1 cellular context compared by ENCODE assay signal in genomic region chr3:127574880-127575878, GRCh38.
TF ChIP-seq lines count a peak whose summit lies in the region.

No MANE protein-coding gene starts in this region.

TF ChIP-seq in HEK293, 187 proteins besides CTCF, POLR2A, EP300 and RAD21 (continued from another document and continues in another):
- TF ChIP-seq ZNF518A (tag by site-specific recombination; conservative IDR thresholded peaks at IDR 0.05; ENCODE audit: low read depth) (no peak), TCF7L2 (IDR thresholded peaks at IDR 0.05; ENCODE audit: borderline replicate concordance, low read depth, low read length) (no peak), KLF17 (tag by site-specific recombination; IDR thresholded peaks at IDR 0.05) (no peak), ZBTB7A (tag by site-specific recombination; IDR thresholded peaks at IDR 0.05; ENCODE audit: low read depth) (no peak), ZBTB11 (tag by site-specific recombination; conservative IDR thresholded peaks at IDR 0.05; ENCODE audit: low read depth) (no peak), OVOL3 (tag by site-specific recombination; IDR thresholded peaks at IDR 0.05) (no peak), ZNF747 (tag by site-specific recombination; IDR thresholded peaks at IDR 0.05) (no peak), ZNF366 (tag by site-specific recombination; conservative IDR thresholded peaks at IDR 0.05) (no peak), ZNF837 (tag by site-specific recombination; IDR thresholded peaks at IDR 0.05) (no peak), ZNF692 (tag by site-specific recombination; IDR thresholded peaks at IDR 0.05) (no peak), ZNF174 (tag by site-specific recombination; IDR thresholded peaks at IDR 0.05) (no peak), ZNF521 (tag by site-specific recombination; IDR thresholded peaks at IDR 0.05) (no peak), ZNF473 (tag by site-specific recombination; IDR thresholded peaks at IDR 0.05) (no peak), SP3 (tag by site-specific recombination; IDR thresholded peaks at IDR 0.05) (0 out of 2 replicates have a peak, but pooled peaks have one; percentile 17), ZNF701 (tag by site-specific recombination; IDR thresholded peaks at IDR 0.05) (no peak), ZNF501 (tag by site-specific recombination; IDR thresholded peaks at IDR 0.05) (no peak), SP7 (tag by site-specific recombination; IDR thresholded peaks at IDR 0.05) (no peak), ZBTB1 (tag by site-specific recombination; IDR thresholded peaks at IDR 0.05) (no peak), ZFHX2 (tag by site-specific recombination; conservative IDR thresholded peaks at IDR 0.05) (0 out of 2 replicates have a peak, but pooled peaks have one; percentile 18), GLI4 (tag by site-specific recombination; IDR thresholded peaks at IDR 0.05) (no peak), ZNF777 (tag by site-specific recombination; IDR thresholded peaks at IDR 0.05; ENCODE audit: borderline replicate concordance) (no peak), SETDB1 (IDR thresholded peaks at IDR 0.05; ENCODE audit: insufficient read length, low read length) (no peak), ZNF423 (tag by site-specific recombination; IDR thresholded peaks at IDR 0.05) (no peak), ZSCAN4 (tag by site-specific recombination; IDR thresholded peaks at IDR 0.05) (peak; percentile 85), ZNF785 (tag by site-specific recombination; IDR thresholded peaks at IDR 0.05) (no peak), ZXDB (tag by site-specific recombination; IDR thresholded peaks at IDR 0.05) (peak; percentile 59), ZNF623 (tag by site-specific recombination; IDR thresholded peaks at IDR 0.05) (no peak), BCL11A (tag by site-specific recombination; IDR thresholded peaks at IDR 0.05; ENCODE audit: low read depth) (no peak), ZNF658 (tag by site-specific recombination; IDR thresholded peaks at IDR 0.05) (no peak), BCL11B (tag by site-specific recombination; IDR thresholded peaks at IDR 0.05; ENCODE audit: low read depth) (no peak), HOXD13 (CRISPR knock-in tag; IDR thresholded peaks at IDR 0.05; ENCODE audit: borderline replicate concordance) (no peak), ZNF239 (tag by site-specific recombination; IDR thresholded peaks at IDR 0.05) (no peak), KLF9 (tag by site-specific recombination; IDR thresholded peaks at IDR 0.05; ENCODE audit: low read depth) (no peak), TRIM28 (IDR thresholded peaks at IDR 0.05; ENCODE audit: borderline replicate concordance, low read length) (peak; percentile 74; the same call in 1 of the 2 replicates), ZNF529 (tag by site-specific recombination; IDR thresholded peaks at IDR 0.05; ENCODE audit: insufficient replicate concordance) (no peak), ZBTB17 (tag by site-specific recombination; IDR thresholded peaks at IDR 0.05) (0 out of 2 replicates have a peak, but pooled peaks have one; percentile 19), ZNF561 (tag by site-specific recombination; IDR thresholded peaks at IDR 0.05; ENCODE audit: borderline replicate concordance) (no peak), ZNF544 (tag by site-specific recombination; IDR thresholded peaks at IDR 0.05) (no peak), ZNF19 (tag by site-specific recombination; IDR thresholded peaks at IDR 0.05; ENCODE audit: low read depth) (no peak), ZBTB21 (tag by site-specific recombination; IDR thresholded peaks at IDR 0.05) (no peak), ZBTB20 (tag by site-specific recombination; IDR thresholded peaks at IDR 0.05) (no peak), GLIS2 (tag by site-specific recombination; IDR thresholded peaks at IDR 0.05) (no peak), ZBTB26 (tag by site-specific recombination; optimal IDR thresholded peaks at IDR 0.05) (peak; percentile 19), ZNF146 (tag by site-specific recombination; IDR thresholded peaks at IDR 0.05) (no peak), ZNF426 (tag by site-specific recombination; IDR thresholded peaks at IDR 0.05) (no peak), ZNF776 (tag by site-specific recombination; IDR thresholded peaks at IDR 0.05; ENCODE audit: borderline replicate concordance) (no peak), ZNF16 (tag by site-specific recombination; IDR thresholded peaks at IDR 0.05; ENCODE audit: low read depth) (no peak), ZNF148 (tag by site-specific recombination; IDR thresholded peaks at IDR 0.05; ENCODE audit: borderline replicate concordance) (no peak), ZNF510 (tag by site-specific recombination; IDR thresholded peaks at IDR 0.05; ENCODE audit: insufficient replicate concordance) (no peak), ZNF558 (tag by site-specific recombination; IDR thresholded peaks at IDR 0.05) (no peak), ZNF624 (tag by site-specific recombination; IDR thresholded peaks at IDR 0.05) (no peak), ZNF10 (tag by site-specific recombination; IDR thresholded peaks at IDR 0.05) (no peak), ZNF830 (tag by site-specific recombination; IDR thresholded peaks at IDR 0.05; ENCODE audit: low read depth) (no peak), KLF1 (tag by site-specific recombination; IDR thresholded peaks at IDR 0.05) (no peak), ZBTB6 (tag by site-specific recombination; IDR thresholded peaks at IDR 0.05) (peak; percentile 15; the same call in 1 of the 2 replicates), ZNF600 (tag by site-specific recombination; IDR thresholded peaks at IDR 0.05) (peak; percentile 75; the same call in 1 of the 2 replicates), ZNF670 (tag by site-specific recombination; IDR thresholded peaks at IDR 0.05; ENCODE audit: low read depth) (no peak)
